In the genomic region with DNA sequence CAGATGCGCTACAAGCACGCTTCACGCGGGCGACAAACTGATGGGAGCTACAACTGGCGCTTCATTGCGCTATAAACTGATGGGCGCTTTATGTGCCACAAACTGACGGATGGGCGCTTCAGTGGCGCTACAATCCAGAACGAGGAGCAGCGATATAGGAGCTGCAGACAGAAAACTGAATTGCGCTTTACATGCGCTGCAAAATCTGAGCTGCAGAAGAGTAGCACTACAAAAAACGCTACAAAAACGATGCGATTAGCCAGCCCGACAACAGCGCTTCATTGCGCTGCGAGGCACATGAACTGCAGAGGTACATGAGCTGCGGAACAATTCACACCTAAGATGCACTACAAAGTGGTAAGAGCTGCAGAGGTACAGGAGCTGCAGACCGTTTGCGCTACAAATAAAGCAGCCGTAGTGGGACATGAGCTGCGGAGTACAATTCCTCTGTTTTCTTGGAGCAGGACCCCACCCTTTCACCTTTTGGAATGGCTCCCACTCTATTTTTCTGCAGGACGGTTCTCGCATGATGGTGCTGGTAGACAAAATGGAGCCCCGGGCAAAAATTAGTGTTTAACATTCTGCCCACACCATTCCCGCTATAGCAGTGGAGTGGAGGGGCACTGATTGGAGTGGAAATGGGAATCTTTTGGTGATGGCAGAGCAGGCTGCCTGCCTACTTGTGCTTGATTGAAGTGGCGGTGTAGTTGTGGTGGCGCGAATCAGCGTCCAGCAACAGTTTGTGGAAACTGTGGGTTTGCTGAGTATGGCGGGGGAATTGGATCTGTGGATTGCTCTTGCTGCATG, we compare ENCODE assay signal across 8 cellular contexts. TPM values are rescaled to one million over a fixed set of nuclear protein-coding genes. Genes with fewer than 3 reads are reported as not detected.
DNase-seq lines count a peak whose midpoint lies in the region; ATAC-seq and TF ChIP-seq lines count a peak whose summit lies in the region.

No MANE protein-coding gene starts in this region.

- TF ChIP-seq CTCF in BE2C (IDR thresholded peaks at IDR 0.05; ENCODE audit: low read depth, low read length), result no peak
- no peak for TF ChIP-seq CTCF in HCT116 (IDR thresholded peaks at IDR 0.05 in 2 of 3, conservative IDR thresholded peaks at IDR 0.05 in 1 of 3; ENCODE audit: borderline replicate concordance in 1 of 3, insufficient read depth in 1 of 3, low read depth in 2 of 3, low read length in 2 of 3)
- peak in 2 of 56 donors; percentile 3 to 4 for TF ChIP-seq CTCF in dorsolateral prefrontal cortex (IDR thresholded peaks at IDR 0.05 in 54 of 56, conservative IDR thresholded peaks at IDR 0.05 in 2 of 56; ENCODE audit: low read depth in 1 of 56, partially characterized antibody in 56 of 56)
- TF ChIP-seq CTCF in type B pancreatic cell (conservative IDR thresholded peaks at IDR 0.05), result no peak

- no TSS peak for BruUV-seq in HCT116 (replicated peaks; lab: Mats Ljungman, UMichigan)

- H3K9ac ChIP-seq in HCT116 (ENCODE audit: low read length), result peak overlapping the region; percentile 43
- H3K9ac ChIP-seq in mucosa of rectum (ENCODE audit: low read depth in 1 of 2, low read length in 2 of 2), result peak overlapping the region in 1 of 2 donors; percentile 32

- DNase-seq in BE2C (peak; percentile 41), HCT116 (ENCODE audit: low read depth, low spot score) (peak; percentile 16), T-helper 17 cell (peak in 1 of 3 donors; percentile 6), dorsolateral prefrontal cortex (peak in 8 of 10 donors; percentile 8 to 54 (median 44)), type B pancreatic cell (ENCODE audit: extremely low spot score, unreplicated experiment) (no peak), GOT3 (lab: John Stamatoyannopoulos, UW) (no peak)

- H3K9me3 Mint-ChIP-seq in type B pancreatic cell, result no peaks in the 10 kb centered on the region

- TF ChIP-seq RAD21 in HCT116 (IDR thresholded peaks at IDR 0.05; ENCODE audit: low read depth), result no peak

- H3K4me1 ChIP-seq in BE2C (no peaks in the 10 kb centered on the region), HCT116 (ENCODE audit: control insufficient read depth in 1 of 2, insufficient read depth in 2 of 2, low read length in 2 of 2) (peaks cover 5 to 21% of the 10 kb centered on the region in 2 experiments; a peak in 2 of 4 replicates), mucosa of rectum (ENCODE audit: control insufficient read depth in 2 of 2, insufficient read depth in 2 of 2, low read length in 2 of 2) (peaks cover 7 to 11% of the 10 kb centered on the region in 2 donors)

- H3K27ac Mint-ChIP-seq in T-helper 17 cell (peak overlapping the region; percentile 80), type B pancreatic cell (peak overlapping the region; percentile 83)

- H2AFZ ChIP-seq in HCT116 (ENCODE audit: low read depth, low read length, poor library complexity, severe bottlenecking), result peak overlapping the region; percentile 33

- H3K4me1 Mint-ChIP-seq in T-helper 17 cell (peaks cover 14% of the 10 kb centered on the region), type B pancreatic cell (ENCODE audit: unreplicated experiment) (peaks cover 7% of the 10 kb centered on the region)

- H3K9me3 ChIP-seq in BE2C (no peaks in the 10 kb centered on the region), HCT116 (ENCODE audit: control insufficient read depth in 1 of 2, insufficient read depth in 1 of 2, low read depth in 1 of 2, low read length in 2 of 2) (no peaks in the 10 kb centered on the region), T-helper 17 cell (ENCODE audit: control insufficient read depth, low read length, poor library complexity, severe bottlenecking) (no peaks in the 10 kb centered on the region), mucosa of rectum (ENCODE audit: control insufficient read depth in 2 of 2, low read length in 2 of 2) (no peaks in the 10 kb centered on the region)

- H3K79me2 ChIP-seq in HCT116 (ENCODE audit: insufficient read depth, low read length), result no peaks in the 10 kb centered on the region; the same call in 1 of the 2 replicates

- H3K4me3 Mint-ChIP-seq in T-helper 17 cell (peak overlapping the region; percentile 79), type B pancreatic cell (peak overlapping the region; percentile 95)

- POLR2A ChIA-PET in HCT116 (lab: Charles Lee), result interaction anchor here (0.8 to 0.9 kb wide), 3 partner anchors 27 to 206 kb away, joined by 3 to 4 read pairs (median 3); no protein-coding TSS in a partner anchor

- H3K9me2 ChIP-seq in HCT116 (ENCODE audit: insufficient read depth), result no peaks in the 10 kb centered on the region

- peak overlapping the region; percentile 40 for H3K27ac ChIP-seq in HCT116 (ENCODE audit: low read depth, low read length)
- peak overlapping the region in 53 of 59 donors; percentile 3 to 96 (median 74) for H3K27ac ChIP-seq in dorsolateral prefrontal cortex
- no peak overlapping the region for H3K27ac ChIP-seq in mucosa of rectum (ENCODE audit: low read depth in 2 of 2, low read length in 2 of 2)

- no peak for TF ChIP-seq POLR2A in HCT116 (IDR thresholded peaks at IDR 0.05; ENCODE audit: borderline replicate concordance, extremely low read depth, insufficient read depth, insufficient read length)

- CTCF ChIA-PET in HCT116 (lab: Charles Lee), result interaction anchor here (0.9 to 2.8 kb wide), 3 partner anchors 208 to 1033 kb away, joined by 3 to 11 read pairs (median 3); no protein-coding TSS in a partner anchor

- no peaks in the 10 kb centered on the region for H3K36me3 Mint-ChIP-seq in T-helper 17 cell (ENCODE audit: low read depth)
- H3K36me3 Mint-ChIP-seq in type B pancreatic cell, result peaks cover under 1% of the 10 kb centered on the region

- intact Hi-C loops in HCT116 (cut with micrococcal nuclease) (loop anchor here (2.0 to 10.0 kb wide), 5 partner anchors 145 to 818 kb away; no protein-coding TSS in a partner anchor), dorsolateral prefrontal cortex (cut with DNase I) (loop anchor here (2.0 to 10.0 kb wide), 6 partner anchors 148 to 555 kb away; a partner anchor contains a TSS)

- H3K27me3 ChIP-seq in BE2C (no peaks in the 10 kb centered on the region), HCT116 (ENCODE audit: insufficient read depth, low read length) (no peaks in the 10 kb centered on the region), dorsolateral prefrontal cortex (no peaks in the 10 kb centered on the region), mucosa of rectum (ENCODE audit: control insufficient read depth in 2 of 2, insufficient read depth in 2 of 2, low read length in 2 of 2) (peaks cover 8 to 20% of the 10 kb centered on the region in 2 donors)

- H3K4me3 ChIP-seq in BE2C (ENCODE audit: low read depth, low read length) (peak overlapping the region; percentile 73), HCT116 (replicated peaks in 1 of 2; ENCODE audit: low read depth in 1 of 2, low read length in 2 of 2) (peak overlapping the region; percentile 46 to 56), dorsolateral prefrontal cortex (peak overlapping the region; percentile 54 to 92 (median 78)), mucosa of rectum (ENCODE audit: low read length in 2 of 2) (peak overlapping the region; percentile 38 to 78)

- RAD21 ChIA-PET in HCT116 (lab: Charles Lee; ENCODE audit: low non-redundant PET in 1 of 2, low total read pairs in 2 of 2, uncharacterized antibody in 2 of 2, unreplicated experiment in 2 of 2), result interaction anchor here (0.7 kb wide), 3 partner anchors 208 to 262 kb away, joined by 3 read pairs; no protein-coding TSS in a partner anchor

- H4K20me1 ChIP-seq in HCT116 (ENCODE audit: insufficient read depth), result no peaks in the 10 kb centered on the region

- peaks cover 14% of the 10 kb centered on the region for H3K27me3 Mint-ChIP-seq in T-helper 17 cell
- no peaks in the 10 kb centered on the region for H3K27me3 Mint-ChIP-seq in type B pancreatic cell

- ATAC-seq in HCT116, result no peak
- no peak for ATAC-seq in T-helper 17 cell
- no peak for ATAC-seq in HG03280 (IDR thresholded peaks at IDR 0.05; ENCODE audit: unreplicated experiment)

- no peaks in the 10 kb centered on the region for H3K36me3 ChIP-seq in BE2C
- H3K36me3 ChIP-seq in HCT116 (ENCODE audit: control insufficient read depth in 1 of 2, insufficient read depth in 2 of 2, low read length in 2 of 2), result no peaks in the 10 kb centered on the region
- no peaks in the 10 kb centered on the region for H3K36me3 ChIP-seq in mucosa of rectum (ENCODE audit: control insufficient read depth in 2 of 2, insufficient read depth in 2 of 2, low read length in 2 of 2)

- peak overlapping the region; percentile 83 for H3K4me2 ChIP-seq in HCT116 (ENCODE audit: low read length)

TF ChIP-seq in HCT116, 20 proteins besides CTCF, POLR2A, EP300 and RAD21 (continues in another document):
- no peak for TF ChIP-seq YY1 (IDR thresholded peaks at IDR 0.05; ENCODE audit: extremely low read depth, insufficient replicate concordance, low read depth, low read length)
- no peak for TF ChIP-seq SP1 (IDR thresholded peaks at IDR 0.05; ENCODE audit: low read depth)
- no peak for TF ChIP-seq EGR1 (IDR thresholded peaks at IDR 0.05; ENCODE audit: low read depth)
- no peak for TF ChIP-seq SIN3A (IDR thresholded peaks at IDR 0.05; ENCODE audit: low read depth)
- no peak for TF ChIP-seq POLR2AphosphoS5 (IDR thresholded peaks at IDR 0.05; ENCODE audit: low read depth, low read length)
- TF ChIP-seq EZH2 (IDR thresholded peaks at IDR 0.05), result no peak
- no peak for TF ChIP-seq CEBPB (IDR thresholded peaks at IDR 0.05; ENCODE audit: low read depth)

RNA-seq across cellular contexts. Expression of a gene that starts 1.2 kb away (rescaled TPM):
- 82.8 TPM for polyA plus RNA-seq in BE2C (2012; ENCODE audit: insufficient read depth, insufficient read length, low read depth)
- total RNA-seq in HCT116 (2021; ENCODE audit: unreplicated experiment) (17.4 TPM), T-helper 17 cell (under 1 TPM in 1 of 2 donors, not detected in 1; 0.65 TPM), dorsolateral prefrontal cortex (100 to 1,000 TPM in 1 of 120 experiments, 10 to 100 TPM in 119; 54.1 to 105 (median 73.8) TPM), type B pancreatic cell (ENCODE audit: low replicate concordance) (30.9 and 39.8 TPM in 2 replicates)
- polyA plus RNA-seq in HCT116 (2012), result 8.6 and 9.8 TPM in 2 replicates

Comparison
In these comparisons a context has a peak if more than half of its experiments do, and no peak if none do; other contexts are left out.
1. DNase-seq: peak in BE2C (single experiment), HCT116 (single experiment) and dorsolateral prefrontal cortex (8 of 10); none in type B pancreatic cell (single experiment) and GOT3 (single experiment).
2. H3K27ac ChIP-seq: peak in HCT116 (single experiment) and dorsolateral prefrontal cortex (53 of 59); none in mucosa of rectum (0 of 2).
3. RNA of a gene that starts 1.2 kb away (total RNA-seq): 54.1 to 105 TPM in dorsolateral prefrontal cortex, 30.9 to 39.8 TPM in type B pancreatic cell and 17.4 TPM in HCT116 (single experiment); 0.65 TPM in T-helper 17 cell; every median in the first group is over 10 times any median in the second.
4. Peak in every context shown above with its lines, with median percentiles within 50 percentile points of each other: H3K4me3 ChIP-seq.